Comparison of ENCODE assay signal across 1 cellular context in the genomic region with DNA sequence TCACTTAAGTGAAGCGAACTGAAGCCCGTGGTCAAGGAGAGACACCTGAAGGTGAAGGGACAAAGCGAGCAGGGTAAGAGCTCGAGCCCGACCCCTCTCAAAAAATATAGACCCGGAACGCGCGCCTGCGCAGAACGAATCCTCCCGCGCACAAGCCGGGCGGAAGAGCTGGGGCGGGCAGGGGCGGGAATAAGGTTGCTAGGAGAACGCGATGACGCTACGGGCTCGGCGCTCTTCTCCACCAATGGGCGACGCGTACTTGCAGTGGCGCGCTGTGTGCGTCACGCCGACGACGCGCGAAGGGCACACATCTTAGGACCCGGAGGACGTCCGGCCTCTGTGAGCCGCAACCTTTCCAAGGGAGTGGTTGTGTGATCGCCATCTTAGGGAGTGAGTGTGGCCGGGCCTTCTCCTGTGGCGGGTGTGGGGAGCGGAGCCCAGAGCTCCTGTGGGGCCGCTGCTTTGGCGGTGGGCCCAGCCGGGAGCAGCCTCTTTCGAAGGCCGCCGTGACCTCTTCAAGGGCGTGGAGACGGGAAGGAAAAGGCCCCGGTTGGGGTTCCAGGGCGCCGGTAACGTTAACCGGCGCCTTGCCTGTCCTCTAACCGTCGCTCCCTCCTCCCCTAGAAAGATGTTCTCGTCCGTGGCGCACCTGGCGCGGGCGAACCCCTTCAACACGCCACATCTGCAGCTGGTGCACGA.
A peak's percentile ranks its signal among the peaks of the same experiment; 100 is the strongest.
TF ChIP-seq lines count a peak whose summit lies in the region.

A gene (plus strand): TSS at position 336 of the 699 bp plus-strand sequence. CDS start 293 bp downstream, at position 629.

TF ChIP-seq in HepG2, 621 proteins besides CTCF, POLR2A, EP300 and RAD21 (continued from another document and continues in another):
- TF ChIP-seq, protein P1, sequence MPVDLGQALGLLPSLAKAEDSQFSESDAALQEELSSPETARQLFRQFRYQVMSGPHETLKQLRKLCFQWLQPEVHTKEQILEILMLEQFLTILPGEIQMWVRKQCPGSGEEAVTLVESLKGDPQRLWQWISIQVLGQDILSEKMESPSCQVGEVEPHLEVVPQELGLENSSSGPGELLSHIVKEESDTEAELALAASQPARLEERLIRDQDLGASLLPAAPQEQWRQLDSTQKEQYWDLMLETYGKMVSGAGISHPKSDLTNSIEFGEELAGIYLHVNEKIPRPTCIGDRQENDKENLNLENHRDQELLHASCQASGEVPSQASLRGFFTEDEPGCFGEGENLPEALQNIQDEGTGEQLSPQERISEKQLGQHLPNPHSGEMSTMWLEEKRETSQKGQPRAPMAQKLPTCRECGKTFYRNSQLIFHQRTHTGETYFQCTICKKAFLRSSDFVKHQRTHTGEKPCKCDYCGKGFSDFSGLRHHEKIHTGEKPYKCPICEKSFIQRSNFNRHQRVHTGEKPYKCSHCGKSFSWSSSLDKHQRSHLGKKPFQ (CRISPR knock-in tag; IDR thresholded peaks at IDR 0.05; ENCODE audit: insufficient replicate concordance) = peak; percentile 83
- TF ChIP-seq ZNF329 (CRISPR knock-in tag; IDR thresholded peaks at IDR 0.05; ENCODE audit: low read depth) (peak; percentile 70; the same call in 1 of the 2 replicates), ZNF605 (CRISPR knock-in tag; IDR thresholded peaks at IDR 0.05) (peak; percentile 65; the same call in 1 of the 2 replicates), SOX13 (IDR thresholded peaks at IDR 0.05) (peak; percentile 47; the same call in 1 of the 2 replicates), SOX13 (CRISPR knock-in tag; conservative IDR thresholded peaks at IDR 0.05 in 1 of 2, IDR thresholded peaks at IDR 0.05 in 1 of 2) (0 out of 4 replicates have a peak, but pooled peaks of 1 of the 2 experiments have one; percentile 11), THAP11 (CRISPR knock-in tag; IDR thresholded peaks at IDR 0.05) (peak; percentile 91), PHF8 (CRISPR knock-in tag; IDR thresholded peaks at IDR 0.05) (peak; percentile 96), EED (CRISPR knock-in tag; IDR thresholded peaks at IDR 0.05) (peak; percentile 80; the same call in 1 of the 2 replicates), TMF1 (CRISPR knock-in tag; IDR thresholded peaks at IDR 0.05; ENCODE audit: low read depth) (peak; percentile 85; the same call in 1 of the 2 replicates), CREM (IDR thresholded peaks at IDR 0.05) (peak; percentile 99), CREM (CRISPR knock-in tag; IDR thresholded peaks at IDR 0.05) (peak; percentile 80), KDM3A (CRISPR knock-in tag; IDR thresholded peaks at IDR 0.05; ENCODE audit: low read depth) (peak; percentile 72), ZNF3 (CRISPR knock-in tag; IDR thresholded peaks at IDR 0.05) (no peak), TBL1XR1 (IDR thresholded peaks at IDR 0.05; ENCODE audit: borderline replicate concordance, low read length, partially characterized antibody) (no peak), ZNF34 (CRISPR knock-in tag; IDR thresholded peaks at IDR 0.05; ENCODE audit: borderline replicate concordance) (no peak), ZNF431 (CRISPR knock-in tag; IDR thresholded peaks at IDR 0.05; ENCODE audit: borderline replicate concordance, low read depth) (peak; percentile 63; the same call in 1 of the 2 replicates), ETV6 (CRISPR knock-in tag; conservative IDR thresholded peaks at IDR 0.05) (0 out of 2 replicates have a peak, but pooled peaks have one; percentile 48), HNRNPL (IDR thresholded peaks at IDR 0.05; ENCODE audit: low read depth, low read length) (0 out of 2 replicates have a peak, but pooled peaks have one; percentile 30), ZNF724P (CRISPR knock-in tag; IDR thresholded peaks at IDR 0.05; ENCODE audit: borderline replicate concordance) (0 out of 2 replicates have a peak, but pooled peaks have one; percentile 42), NFE2L2 (IDR thresholded peaks at IDR 0.05; ENCODE audit: low read length) (no peak), ZNF660 (CRISPR knock-in tag; IDR thresholded peaks at IDR 0.05; ENCODE audit: borderline replicate concordance, low read depth) (0 out of 2 replicates have a peak, but pooled peaks have one; percentile 30), ZNF563 (CRISPR knock-in tag; IDR thresholded peaks at IDR 0.05) (peak; percentile 85), ZNF530 (CRISPR knock-in tag; IDR thresholded peaks at IDR 0.05; ENCODE audit: low read depth) (no peak), RBM22 (optimal IDR thresholded peaks at IDR 0.05; ENCODE audit: low read length) (no peak), ZBTB21 (CRISPR knock-in tag; IDR thresholded peaks at IDR 0.05) (peak; percentile 96)
- TF ChIP-seq, protein P2, sequence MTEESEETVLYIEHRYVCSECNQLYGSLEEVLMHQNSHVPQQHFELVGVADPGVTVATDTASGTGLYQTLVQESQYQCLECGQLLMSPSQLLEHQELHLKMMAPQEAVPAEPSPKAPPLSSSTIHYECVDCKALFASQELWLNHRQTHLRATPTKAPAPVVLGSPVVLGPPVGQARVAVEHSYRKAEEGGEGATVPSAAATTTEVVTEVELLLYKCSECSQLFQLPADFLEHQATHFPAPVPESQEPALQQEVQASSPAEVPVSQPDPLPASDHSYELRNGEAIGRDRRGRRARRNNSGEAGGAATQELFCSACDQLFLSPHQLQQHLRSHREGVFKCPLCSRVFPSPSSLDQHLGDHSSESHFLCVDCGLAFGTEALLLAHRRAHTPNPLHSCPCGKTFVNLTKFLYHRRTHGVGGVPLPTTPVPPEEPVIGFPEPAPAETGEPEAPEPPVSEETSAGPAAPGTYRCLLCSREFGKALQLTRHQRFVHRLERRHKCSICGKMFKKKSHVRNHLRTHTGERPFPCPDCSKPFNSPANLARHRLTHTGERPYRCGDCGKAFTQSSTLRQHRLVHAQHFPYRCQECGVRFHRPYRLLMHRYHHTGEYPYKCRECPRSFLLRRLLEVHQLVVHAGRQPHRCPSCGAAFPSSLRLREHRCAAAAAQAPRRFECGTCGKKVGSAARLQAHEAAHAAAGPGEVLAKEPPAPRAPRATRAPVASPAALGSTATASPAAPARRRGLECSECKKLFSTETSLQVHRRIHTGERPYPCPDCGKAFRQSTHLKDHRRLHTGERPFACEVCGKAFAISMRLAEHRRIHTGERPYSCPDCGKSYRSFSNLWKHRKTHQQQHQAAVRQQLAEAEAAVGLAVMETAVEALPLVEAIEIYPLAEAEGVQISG (CRISPR knock-in tag; IDR thresholded peaks at IDR 0.05) = peak; percentile 89
- TF ChIP-seq, protein P3, sequence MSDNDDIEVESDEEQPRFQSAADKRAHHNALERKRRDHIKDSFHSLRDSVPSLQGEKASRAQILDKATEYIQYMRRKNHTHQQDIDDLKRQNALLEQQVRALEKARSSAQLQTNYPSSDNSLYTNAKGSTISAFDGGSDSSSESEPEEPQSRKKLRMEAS (IDR thresholded peaks at IDR 0.05) = peak; percentile 86
- TF ChIP-seq, protein P4, sequence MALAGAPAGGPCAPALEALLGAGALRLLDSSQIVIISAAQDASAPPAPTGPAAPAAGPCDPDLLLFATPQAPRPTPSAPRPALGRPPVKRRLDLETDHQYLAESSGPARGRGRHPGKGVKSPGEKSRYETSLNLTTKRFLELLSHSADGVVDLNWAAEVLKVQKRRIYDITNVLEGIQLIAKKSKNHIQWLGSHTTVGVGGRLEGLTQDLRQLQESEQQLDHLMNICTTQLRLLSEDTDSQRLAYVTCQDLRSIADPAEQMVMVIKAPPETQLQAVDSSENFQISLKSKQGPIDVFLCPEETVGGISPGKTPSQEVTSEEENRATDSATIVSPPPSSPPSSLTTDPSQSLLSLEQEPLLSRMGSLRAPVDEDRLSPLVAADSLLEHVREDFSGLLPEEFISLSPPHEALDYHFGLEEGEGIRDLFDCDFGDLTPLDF (CRISPR knock-in tag; IDR thresholded peaks at IDR 0.05) = peak; percentile 95
- TF ChIP-seq, protein P5, sequence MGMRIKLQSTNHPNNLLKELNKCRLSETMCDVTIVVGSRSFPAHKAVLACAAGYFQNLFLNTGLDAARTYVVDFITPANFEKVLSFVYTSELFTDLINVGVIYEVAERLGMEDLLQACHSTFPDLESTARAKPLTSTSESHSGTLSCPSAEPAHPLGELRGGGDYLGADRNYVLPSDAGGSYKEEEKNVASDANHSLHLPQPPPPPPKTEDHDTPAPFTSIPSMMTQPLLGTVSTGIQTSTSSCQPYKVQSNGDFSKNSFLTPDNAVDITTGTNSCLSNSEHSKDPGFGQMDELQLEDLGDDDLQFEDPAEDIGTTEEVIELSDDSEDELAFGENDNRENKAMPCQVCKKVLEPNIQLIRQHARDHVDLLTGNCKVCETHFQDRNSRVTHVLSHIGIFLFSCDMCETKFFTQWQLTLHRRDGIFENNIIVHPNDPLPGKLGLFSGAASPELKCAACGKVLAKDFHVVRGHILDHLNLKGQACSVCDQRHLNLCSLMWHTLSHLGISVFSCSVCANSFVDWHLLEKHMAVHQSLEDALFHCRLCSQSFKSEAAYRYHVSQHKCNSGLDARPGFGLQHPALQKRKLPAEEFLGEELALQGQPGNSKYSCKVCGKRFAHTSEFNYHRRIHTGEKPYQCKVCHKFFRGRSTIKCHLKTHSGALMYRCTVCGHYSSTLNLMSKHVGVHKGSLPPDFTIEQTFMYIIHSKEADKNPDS (CRISPR knock-in tag; IDR thresholded peaks at IDR 0.05) = peak; percentile 67; the same call in 1 of the 2 replicates
- TF ChIP-seq, protein P6, sequence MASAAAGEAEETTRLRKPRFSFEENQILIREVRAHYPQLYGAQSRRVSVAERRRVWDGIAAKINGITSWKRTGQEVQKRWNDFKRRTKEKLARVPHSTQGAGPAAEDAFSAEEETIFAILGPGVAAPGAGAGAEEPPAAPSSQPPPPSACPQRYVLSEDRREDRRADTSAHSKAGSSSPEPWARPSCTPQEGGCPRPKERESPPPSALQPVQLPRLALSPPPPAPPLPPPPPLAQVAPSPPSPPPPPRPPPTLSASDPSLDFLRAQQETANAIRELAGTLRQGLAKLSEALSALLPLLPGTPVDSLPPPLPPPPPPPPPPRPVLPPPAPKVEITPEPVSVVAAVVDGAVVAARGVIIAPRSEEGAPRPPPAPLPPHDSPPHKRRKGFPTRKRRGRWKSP (CRISPR knock-in tag; IDR thresholded peaks at IDR 0.05) = peak; percentile 55
- TF ChIP-seq, protein P7, sequence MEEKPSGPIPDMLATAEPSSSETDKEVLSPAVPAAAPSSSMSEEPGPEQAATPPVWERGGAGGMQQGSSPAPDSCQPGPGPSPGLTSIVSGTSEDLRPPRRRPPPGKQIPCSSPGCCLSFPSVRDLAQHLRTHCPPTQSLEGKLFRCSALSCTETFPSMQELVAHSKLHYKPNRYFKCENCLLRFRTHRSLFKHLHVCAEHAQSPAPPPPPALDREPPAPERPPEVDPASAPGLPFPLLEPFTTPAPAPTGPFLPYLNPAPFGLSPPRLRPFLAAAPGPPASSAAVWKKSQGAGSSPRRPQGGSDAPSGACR (CRISPR knock-in tag; IDR thresholded peaks at IDR 0.05) = 0 out of 2 replicates have a peak, but pooled peaks have one; percentile 46
- TF ChIP-seq, protein P8, sequence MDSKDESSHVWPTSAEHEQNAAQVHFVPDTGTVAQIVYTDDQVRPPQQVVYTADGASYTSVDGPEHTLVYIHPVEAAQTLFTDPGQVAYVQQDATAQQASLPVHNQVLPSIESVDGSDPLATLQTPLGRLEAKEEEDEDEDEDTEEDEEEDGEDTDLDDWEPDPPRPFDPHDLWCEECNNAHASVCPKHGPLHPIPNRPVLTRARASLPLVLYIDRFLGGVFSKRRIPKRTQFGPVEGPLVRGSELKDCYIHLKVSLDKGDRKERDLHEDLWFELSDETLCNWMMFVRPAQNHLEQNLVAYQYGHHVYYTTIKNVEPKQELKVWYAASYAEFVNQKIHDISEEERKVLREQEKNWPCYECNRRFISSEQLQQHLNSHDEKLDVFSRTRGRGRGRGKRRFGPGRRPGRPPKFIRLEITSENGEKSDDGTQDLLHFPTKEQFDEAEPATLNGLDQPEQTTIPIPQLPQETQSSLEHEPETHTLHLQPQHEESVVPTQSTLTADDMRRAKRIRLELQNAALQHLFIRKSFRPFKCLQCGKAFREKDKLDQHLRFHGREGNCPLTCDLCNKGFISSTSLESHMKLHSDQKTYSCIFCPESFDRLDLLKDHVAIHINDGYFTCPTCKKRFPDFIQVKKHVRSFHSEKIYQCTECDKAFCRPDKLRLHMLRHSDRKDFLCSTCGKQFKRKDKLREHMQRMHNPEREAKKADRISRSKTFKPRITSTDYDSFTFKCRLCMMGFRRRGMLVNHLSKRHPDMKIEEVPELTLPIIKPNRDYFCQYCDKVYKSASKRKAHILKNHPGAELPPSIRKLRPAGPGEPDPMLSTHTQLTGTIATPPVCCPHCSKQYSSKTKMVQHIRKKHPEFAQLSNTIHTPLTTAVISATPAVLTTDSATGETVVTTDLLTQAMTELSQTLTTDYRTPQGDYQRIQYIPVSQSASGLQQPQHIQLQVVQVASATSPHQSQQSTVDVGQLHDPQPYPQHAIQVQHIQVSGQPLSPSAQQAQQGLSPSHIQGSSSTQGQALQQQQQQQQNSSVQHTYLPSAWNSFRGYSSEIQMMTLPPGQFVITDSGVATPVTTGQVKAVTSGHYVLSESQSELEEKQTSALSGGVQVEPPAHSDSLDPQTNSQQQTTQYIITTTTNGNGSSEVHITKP (CRISPR knock-in tag; IDR thresholded peaks at IDR 0.05; ENCODE audit: low read depth) = peak; percentile 50
- TF ChIP-seq, protein P9, sequence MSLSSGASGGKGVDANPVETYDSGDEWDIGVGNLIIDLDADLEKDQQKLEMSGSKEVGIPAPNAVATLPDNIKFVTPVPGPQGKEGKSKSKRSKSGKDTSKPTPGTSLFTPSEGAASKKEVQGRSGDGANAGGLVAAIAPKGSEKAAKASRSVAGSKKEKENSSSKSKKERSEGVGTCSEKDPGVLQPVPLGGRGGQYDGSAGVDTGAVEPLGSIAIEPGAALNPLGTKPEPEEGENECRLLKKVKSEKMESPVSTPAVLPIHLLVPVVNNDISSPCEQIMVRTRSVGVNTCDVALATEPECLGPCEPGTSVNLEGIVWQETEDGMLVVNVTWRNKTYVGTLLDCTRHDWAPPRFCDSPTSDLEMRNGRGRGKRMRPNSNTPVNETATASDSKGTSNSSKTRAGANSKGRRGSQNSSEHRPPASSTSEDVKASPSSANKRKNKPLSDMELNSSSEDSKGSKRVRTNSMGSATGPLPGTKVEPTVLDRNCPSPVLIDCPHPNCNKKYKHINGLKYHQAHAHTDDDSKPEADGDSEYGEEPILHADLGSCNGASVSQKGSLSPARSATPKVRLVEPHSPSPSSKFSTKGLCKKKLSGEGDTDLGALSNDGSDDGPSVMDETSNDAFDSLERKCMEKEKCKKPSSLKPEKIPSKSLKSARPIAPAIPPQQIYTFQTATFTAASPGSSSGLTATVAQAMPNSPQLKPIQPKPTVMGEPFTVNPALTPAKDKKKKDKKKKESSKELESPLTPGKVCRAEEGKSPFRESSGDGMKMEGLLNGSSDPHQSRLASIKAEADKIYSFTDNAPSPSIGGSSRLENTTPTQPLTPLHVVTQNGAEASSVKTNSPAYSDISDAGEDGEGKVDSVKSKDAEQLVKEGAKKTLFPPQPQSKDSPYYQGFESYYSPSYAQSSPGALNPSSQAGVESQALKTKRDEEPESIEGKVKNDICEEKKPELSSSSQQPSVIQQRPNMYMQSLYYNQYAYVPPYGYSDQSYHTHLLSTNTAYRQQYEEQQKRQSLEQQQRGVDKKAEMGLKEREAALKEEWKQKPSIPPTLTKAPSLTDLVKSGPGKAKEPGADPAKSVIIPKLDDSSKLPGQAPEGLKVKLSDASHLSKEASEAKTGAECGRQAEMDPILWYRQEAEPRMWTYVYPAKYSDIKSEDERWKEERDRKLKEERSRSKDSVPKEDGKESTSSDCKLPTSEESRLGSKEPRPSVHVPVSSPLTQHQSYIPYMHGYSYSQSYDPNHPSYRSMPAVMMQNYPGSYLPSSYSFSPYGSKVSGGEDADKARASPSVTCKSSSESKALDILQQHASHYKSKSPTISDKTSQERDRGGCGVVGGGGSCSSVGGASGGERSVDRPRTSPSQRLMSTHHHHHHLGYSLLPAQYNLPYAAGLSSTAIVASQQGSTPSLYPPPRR (CRISPR knock-in tag; IDR thresholded peaks at IDR 0.05; ENCODE audit: borderline replicate concordance) = 0 out of 2 replicates have a peak, but pooled peaks have one; percentile 46
